26 cellular contexts compared by ENCODE assay signal in the genomic region with DNA sequence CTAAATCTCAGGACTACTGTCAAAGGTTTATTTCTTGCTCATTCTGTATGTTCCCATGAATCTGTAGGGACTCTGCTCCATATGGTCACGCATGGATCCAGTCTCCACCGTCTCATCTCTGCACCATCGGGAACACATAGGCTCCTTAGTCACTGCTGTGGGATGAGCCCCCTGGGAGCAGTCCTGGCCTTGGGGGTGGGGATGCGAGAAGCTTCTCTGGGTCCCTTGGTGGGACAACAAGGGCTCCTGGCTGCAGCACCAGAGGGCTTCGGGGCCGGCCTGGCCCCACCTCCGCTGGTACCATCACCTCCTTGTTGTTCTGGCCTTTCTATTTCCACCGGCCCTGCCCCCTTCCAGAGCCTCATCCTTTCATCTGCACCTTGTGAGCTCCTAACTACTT.
"Had no signal": no experiment of that assay in that cellular context is flagged by ENCODE, and none has a peak within 500 bp of the region (broad histone marks: within the 10 kb centered on the region; RNA-seq: fewer than 3 reads in every experiment).

No MANE protein-coding gene starts in this region.

- H3K4me3 ChIP-seq: neural progenitor cell, ovary, psoas muscle, right lobe of liver, sigmoid colon, stomach, thoracic aorta, thyroid gland, tibial nerve, upper lobe of left lung, vagina had no signal

- H3K27me3 Mint-ChIP-seq: progenitor cell of endocrine pancreas; stimulated activated naive B cell treated with anti-CD40 and anti-IgM and Interleukin-4, amounts not matched to agents 10 μg/mL and 1 μg/mL and 100 μg/mL, for 72 hours; stimulated activated naive CD8-positive, alpha-beta T cell treated with anti-CD3 and anti-CD28 coated beads, Interleukin-15, Interleukin-2, amounts not matched to agents 100 ng/mL and 50 ng/mL, for 24 hours had no signal

- H3K4me1 Mint-ChIP-seq: nephron; stimulated activated effector memory CD8-positive, alpha-beta T cell treated with anti-CD3 and anti-CD28 coated beads, Interleukin-12 subunit alpha, Interleukin-12 subunit beta, amount 100 ng/mL, for 72 hours; stimulated activated naive B cell treated with anti-CD40 and anti-IgM and Interleukin-4, amounts not matched to agents 10 μg/mL and 1 μg/mL and 100 μg/mL, for 72 hours had no signal

- H3K4me1 ChIP-seq: parathyroid adenoma, psoas muscle, right lobe of liver, sigmoid colon, stomach, thyroid gland, tibial nerve, upper lobe of left lung, vagina had no signal

- H3K4me2 ChIP-seq: neural progenitor cell had no signal

- H3K9ac ChIP-seq: neural progenitor cell, parathyroid adenoma had no signal

- H2AFZ ChIP-seq: neural progenitor cell, parathyroid adenoma had no signal

- H3K36me3 ChIP-seq: neural progenitor cell, ovary, right lobe of liver, sigmoid colon, stomach, thoracic aorta, thyroid gland, tibial nerve, upper lobe of left lung, vagina had no signal

- ATAC-seq: psoas muscle; stimulated activated effector memory CD8-positive, alpha-beta T cell treated with anti-CD3 and anti-CD28 coated beads, Interleukin-12 subunit alpha, Interleukin-12 subunit beta, amount 100 ng/mL, for 72 hours; stimulated activated naive B cell treated with anti-CD40 and anti-IgM and Interleukin-4, amounts not matched to agents 10 μg/mL and 1 μg/mL and 100 μg/mL, for 72 hours had no signal

- H3K9me3 Mint-ChIP-seq: nephron; stimulated activated effector memory CD8-positive, alpha-beta T cell treated with anti-CD3 and anti-CD28 coated beads, Interleukin-12 subunit alpha, Interleukin-12 subunit beta, amount 100 ng/mL, for 72 hours had no signal

- H3K36me3 Mint-ChIP-seq: stimulated activated effector memory CD8-positive, alpha-beta T cell treated with anti-CD3 and anti-CD28 coated beads, Interleukin-12 subunit alpha, Interleukin-12 subunit beta, amount 100 ng/mL, for 72 hours; stimulated activated naive B cell treated with anti-CD40 and anti-IgM and Interleukin-4, amounts not matched to agents 10 μg/mL and 1 μg/mL and 100 μg/mL, for 72 hours had no signal

- H3K79me2 ChIP-seq: parathyroid adenoma had no signal

- H3K27me3 ChIP-seq: neural progenitor cell, ovary, right lobe of liver, sigmoid colon, thyroid gland, tibial nerve, upper lobe of left lung, vagina had no signal

- H3K27ac ChIP-seq: neural progenitor cell, ovary, parathyroid adenoma, psoas muscle, right lobe of liver, sigmoid colon, stomach, thoracic aorta, thyroid gland, tibial nerve, upper lobe of left lung, vagina had no signal

- H3K4me3 Mint-ChIP-seq: nephron; neural progenitor cell; stimulated activated effector memory CD8-positive, alpha-beta T cell treated with anti-CD3 and anti-CD28 coated beads, Interleukin-12 subunit alpha, Interleukin-12 subunit beta, amount 100 ng/mL, for 72 hours; stimulated activated naive B cell treated with anti-CD40 and anti-IgM and Interleukin-4, amounts not matched to agents 10 μg/mL and 1 μg/mL and 100 μg/mL, for 72 hours; stimulated activated naive CD8-positive, alpha-beta T cell treated with anti-CD3 and anti-CD28 coated beads, Interleukin-15, Interleukin-2, amounts not matched to agents 100 ng/mL and 50 ng/mL, for 24 hours had no signal

- H3K9me3 ChIP-seq: ovary, psoas muscle, right lobe of liver, thoracic aorta, thyroid gland, vagina had no signal

- H3K27ac Mint-ChIP-seq: nephron; neural progenitor cell; progenitor cell of endocrine pancreas; stimulated activated effector memory CD8-positive, alpha-beta T cell treated with anti-CD3 and anti-CD28 coated beads, Interleukin-12 subunit alpha, Interleukin-12 subunit beta, amount 100 ng/mL, for 72 hours; stimulated activated naive B cell treated with anti-CD40 and anti-IgM and Interleukin-4, amounts not matched to agents 10 μg/mL and 1 μg/mL and 100 μg/mL, for 72 hours; stimulated activated naive CD8-positive, alpha-beta T cell treated with anti-CD3 and anti-CD28 coated beads, Interleukin-15, Interleukin-2, amounts not matched to agents 100 ng/mL and 50 ng/mL, for 24 hours had no signal

- DNase-seq: occipital lobe; ovary; psoas muscle; right cardiac atrium; right lobe of liver; sigmoid colon; small intestine; stimulated activated CD4-positive, alpha-beta T cell treated with anti-CD3 and anti-CD28 coated beads, Interleukin-15, amount 100 ng/mL, for 24 hours; stimulated activated CD4-positive, alpha-beta T cell treated with anti-CD3 and anti-CD28 coated beads, Interleukin-2, amount 100 ng/mL, for 24 hours; stimulated activated CD4-positive, alpha-beta T cell treated with anti-CD3 and anti-CD28 coated beads, Interleukin-2, amount 100 ng/mL, for 48 hours; stimulated activated CD4-positive, alpha-beta T cell treated with anti-CD3 and anti-CD28 coated beads, Interleukin-4, amount 100 ng/mL, for 24 hours; stimulated activated naive B cell treated with anti-CD40 and anti-IgM and Interleukin-4, amounts not matched to agents 10 μg/mL and 1 μg/mL and 100 μg/mL, for 72 hours; stimulated activated naive CD4-positive, alpha-beta T cell treated with Interleukin-2 at 50 U/mL for 16 hours; stomach; thyroid gland; trophoblast cell; upper lobe of left lung had no signal
